Comparison of ENCODE assay signal across 8 cellular contexts in the genomic region with DNA sequence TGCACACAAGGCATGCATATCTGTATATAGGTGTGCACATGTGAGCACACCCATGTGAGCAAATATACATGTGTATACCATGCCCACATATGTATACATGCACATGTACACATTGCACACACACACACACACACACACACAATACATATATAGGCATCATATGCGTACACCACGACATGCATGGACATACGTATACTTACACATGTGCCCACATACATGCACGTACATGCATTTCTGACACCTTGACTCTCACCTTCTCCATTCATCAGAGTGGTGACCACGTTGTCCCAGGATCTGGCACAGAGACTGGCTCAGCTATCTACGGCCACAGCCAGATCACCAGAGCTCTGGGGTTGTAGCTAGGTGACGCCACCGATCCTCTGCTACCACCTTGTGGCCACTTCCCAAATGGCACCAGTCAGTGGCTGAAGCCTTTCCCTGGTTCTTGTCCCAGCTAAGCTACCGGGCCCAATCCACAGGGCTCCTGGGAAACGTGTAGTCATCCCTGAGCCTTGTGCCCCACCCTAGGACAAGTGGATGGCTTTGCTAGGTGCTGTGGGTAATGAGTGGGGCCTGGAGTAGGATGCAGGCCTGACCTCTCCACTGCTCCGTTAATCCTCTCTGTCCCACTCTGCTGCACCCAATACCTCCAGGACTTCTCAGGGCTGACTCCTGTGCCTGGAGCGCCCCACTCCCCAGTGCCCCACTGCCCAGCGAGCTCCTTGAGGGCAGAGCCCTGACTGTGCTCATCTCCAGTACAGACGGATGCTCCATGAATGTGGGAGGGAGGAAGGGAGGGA.
DNase-seq lines count a peak whose midpoint lies in the region; ATAC-seq and TF ChIP-seq lines count a peak whose summit lies in the region.

No MANE protein-coding gene starts in this region.

- H3K36me3 ChIP-seq in testis (ENCODE audit: low read depth, missing control alignments) = no peaks in the 10 kb centered on the region

- H3K4me3 ChIP-seq in fibroblast of villous mesenchyme (ENCODE audit: low read depth, low read length) = no peak overlapping the region
- H3K4me3 ChIP-seq in testis = no peak overlapping the region

- H3K27ac Mint-ChIP-seq in activated T-helper 1 cell treated with anti-CD3 and anti-CD28 coated beads, Interleukin-12 subunit alpha, Interleukin-12 subunit beta, Interleukin-2, Interleukin-4 antibody, amounts not matched to agents 30 ng/mL and 10 ng/mL and 1 ng/mL, durations not matched to agents 14 hours and 24 hours and 36 hours = no peak overlapping the region

- no peaks in the 10 kb centered on the region for H3K9me3 ChIP-seq in testis

- DNase-seq in DMS153 treated with DMSO at 0.1 percent for 48 hours (lab: John Stamatoyannopoulos, UW; ENCODE audit: unreplicated experiment) = peak; percentile 67
- peak; percentile 81 for DNase-seq in LoVo (ENCODE audit: low spot score)
- DNase-seq in RPMI7951 (ENCODE audit: low read depth) = peak; percentile 78
- peak; percentile 55 for DNase-seq in activated T-helper 1 cell treated with anti-CD3 and anti-CD28 coated beads, Interleukin-12 subunit alpha, Interleukin-12 subunit beta, Interleukin-2, Interleukin-4 antibody, amounts not matched to agents 30 ng/mL and 10 ng/mL and 1 ng/mL, durations not matched to agents 14 hours and 24 hours and 36 hours (ENCODE audit: low spot score)
- DNase-seq in fibroblast of villous mesenchyme (ENCODE audit: low read depth) = peak; percentile 81
- DNase-seq in nucleus accumbens (lab: John Stamatoyannopoulos, UW) = peak in 53 of 56 donors; percentile 11 to 88 (median 67)
- peak; percentile 90 for DNase-seq in testis

- no peak overlapping the region for H3K4me3 Mint-ChIP-seq in activated T-helper 1 cell treated with anti-CD3 and anti-CD28 coated beads, Interleukin-12 subunit alpha, Interleukin-12 subunit beta, Interleukin-2, Interleukin-4 antibody, amounts not matched to agents 30 ng/mL and 10 ng/mL and 1 ng/mL, durations not matched to agents 14 hours and 24 hours and 36 hours

- peaks cover 12% of the 10 kb centered on the region for H3K27me3 Mint-ChIP-seq in activated T-helper 1 cell treated with anti-CD3 and anti-CD28 coated beads, Interleukin-12 subunit alpha, Interleukin-12 subunit beta, Interleukin-2, Interleukin-4 antibody, amounts not matched to agents 30 ng/mL and 10 ng/mL and 1 ng/mL, durations not matched to agents 14 hours and 24 hours and 36 hours (ENCODE audit: insufficient read depth)

- H3K36me3 Mint-ChIP-seq in activated T-helper 1 cell treated with anti-CD3 and anti-CD28 coated beads, Interleukin-12 subunit alpha, Interleukin-12 subunit beta, Interleukin-2, Interleukin-4 antibody, amounts not matched to agents 30 ng/mL and 10 ng/mL and 1 ng/mL, durations not matched to agents 14 hours and 24 hours and 36 hours (ENCODE audit: low read depth) = no peaks in the 10 kb centered on the region

- H3K9me3 Mint-ChIP-seq in activated T-helper 1 cell treated with anti-CD3 and anti-CD28 coated beads, Interleukin-12 subunit alpha, Interleukin-12 subunit beta, Interleukin-2, Interleukin-4 antibody, amounts not matched to agents 30 ng/mL and 10 ng/mL and 1 ng/mL, durations not matched to agents 14 hours and 24 hours and 36 hours = no peaks in the 10 kb centered on the region

- H3K27ac ChIP-seq in testis = no peak overlapping the region

- H3K4me1 Mint-ChIP-seq in activated T-helper 1 cell treated with anti-CD3 and anti-CD28 coated beads, Interleukin-12 subunit alpha, Interleukin-12 subunit beta, Interleukin-2, Interleukin-4 antibody, amounts not matched to agents 30 ng/mL and 10 ng/mL and 1 ng/mL, durations not matched to agents 14 hours and 24 hours and 36 hours (ENCODE audit: low read depth) = no peaks in the 10 kb centered on the region

- 39 to 74% methylated on average over 10 to 14 of the region's 14 CpGs for WGBS in testis, 2 donors

- TF ChIP-seq POLR2A in testis (IDR thresholded peaks at IDR 0.05) = no peak

- TF ChIP-seq CTCF in fibroblast of villous mesenchyme (IDR thresholded peaks at IDR 0.05; ENCODE audit: insufficient read depth, low read depth, low read length) (peak; percentile 96), testis (IDR thresholded peaks at IDR 0.05) (peak; percentile 87 to 92 (median 90))

- ATAC-seq in GM21576 (IDR thresholded peaks at IDR 0.05; ENCODE audit: unreplicated experiment) = peak; percentile 76

- no peaks in the 10 kb centered on the region for H3K27me3 ChIP-seq in testis

- intact Hi-C loops in activated T-helper 1 cell treated with anti-CD3 and anti-CD28 coated beads, Interleukin-12 subunit alpha, Interleukin-12 subunit beta, Interleukin-2, Interleukin-4 antibody, amounts not matched to agents 30 ng/mL and 10 ng/mL and 1 ng/mL, durations not matched to agents 14 hours and 24 hours and 36 hours (cut with micrococcal nuclease) = loop anchor here (1.0 to 5.0 kb wide), 6 partner anchors 135 to 546 kb away; a partner anchor contains a TSS
- intact Hi-C loops in testis (cut with DNase I; ENCODE audit: low total_unique reads) = loop anchor here (10.0 kb wide), 1 partner anchor 213 kb away; no protein-coding TSS in a partner anchor

- H3K4me1 ChIP-seq in testis = peaks cover 10% of the 10 kb centered on the region
